Comparison of ENCODE assay signal across 9 cellular contexts in the genomic region with DNA sequence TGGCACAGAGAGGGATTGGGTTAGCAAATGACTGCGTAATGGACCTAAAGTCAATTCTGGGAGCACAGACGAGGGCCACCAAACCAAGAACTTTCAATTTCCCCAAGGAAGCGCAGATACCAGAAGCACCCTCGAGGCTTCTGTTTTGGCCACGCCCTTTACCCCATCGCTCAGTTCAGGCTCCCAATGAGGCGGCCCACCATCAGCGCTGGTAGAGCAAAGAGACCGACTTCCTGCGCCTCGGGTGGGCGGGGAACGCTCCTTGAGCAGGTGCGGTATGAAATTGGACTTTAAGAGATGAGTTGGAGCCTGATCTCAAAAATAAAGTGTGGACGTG. TPM values are rescaled to one million over a fixed set of nuclear protein-coding genes. Genes with fewer than 3 reads are reported as not detected.
DNase-seq lines count a peak whose midpoint lies in the region; ATAC-seq and TF ChIP-seq lines count a peak whose summit lies in the region.
"Had no signal": no experiment of that assay in that cellular context is flagged by ENCODE, and none has a peak within 500 bp of the region (broad histone marks: within the 10 kb centered on the region; RNA-seq: fewer than 3 reads in every experiment).

No MANE protein-coding gene starts in this region.

- peaks cover 11% of the 10 kb centered on the region for H3K79me2 ChIP-seq in neural cell (replicated peaks; ENCODE audit: insufficient read depth, low read length)

- peak overlapping the region; percentile 64 for H3K9ac ChIP-seq in neural cell (ENCODE audit: low read length)

- no peaks in the 10 kb centered on the region for H3K36me3 Mint-ChIP-seq in CD4-positive, alpha-beta T cell (ENCODE audit: low read depth)

- peak overlapping the region; percentile 88 for H3K4me3 ChIP-seq in Jurkat, Clone E6-1 (ENCODE audit: low read length)
- H3K4me3 ChIP-seq in coronary artery: peak overlapping the region; percentile 71
- H3K4me3 ChIP-seq in neural cell (ENCODE audit: low read length): peak overlapping the region; percentile 91
- H3K4me3 ChIP-seq in ascending aorta: peak overlapping the region in 1 of 2 donors; percentile 85

- H3K36me3 ChIP-seq in neural cell (ENCODE audit: insufficient read depth, low read length) (no peaks in the 10 kb centered on the region), ascending aorta (no peaks in the 10 kb centered on the region)

- peaks cover 0 to 4% of the 10 kb centered on the region in 2 donors for H3K4me1 ChIP-seq in ascending aorta

- H3K4me2 ChIP-seq in neural cell (ENCODE audit: low read length): peak overlapping the region; percentile 51

- TF ChIP-seq CTCF in CD4-positive, alpha-beta T cell (IDR thresholded peaks at IDR 0.05): no peak
- TF ChIP-seq CTCF in coronary artery (IDR thresholded peaks at IDR 0.05) (no peak), neural cell (IDR thresholded peaks at IDR 0.05; ENCODE audit: poor library complexity, severe bottlenecking) (no peak), ascending aorta (IDR thresholded peaks at IDR 0.05) (no peak)

- CTCF ChIA-PET in CD4-positive, alpha-beta T cell (lab: Charles Lee): no interaction called here

- H3F3A ChIP-seq in neural cell (ENCODE audit: insufficient read depth, low read length, poor library complexity, severe bottlenecking): no peaks in the 10 kb centered on the region

- no peak for DNase-seq in CD4-positive, alpha-beta T cell
- DNase-seq in Jurkat, Clone E6-1 (ENCODE audit: low read depth, low spot score): peak; percentile 85
- DNase-seq in coronary artery (ENCODE audit: low spot score): no peak
- no peak for DNase-seq in ascending aorta (ENCODE audit: low spot score in 2 of 2)

- POLR2A ChIA-PET in CD4-positive, alpha-beta T cell (lab: Charles Lee): no interaction called here

- H3K27me3 ChIP-seq in CD4-positive, alpha-beta T cell (ENCODE audit: control insufficient read depth, insufficient read depth, low read length): peaks cover 42% of the 10 kb centered on the region
- H3K27me3 ChIP-seq in neural cell (ENCODE audit: insufficient read depth, low read depth, low read length): peaks cover 10% of the 10 kb centered on the region
- H3K27me3 ChIP-seq in ascending aorta: no peaks in the 10 kb centered on the region

- no peak for TF ChIP-seq EP300 in neural cell (conservative IDR thresholded peaks at IDR 0.05; ENCODE audit: poor library complexity, severe bottlenecking)

- H2AFZ ChIP-seq in neural cell (ENCODE audit: low read depth, low read length): no peak overlapping the region

- ATAC-seq in CD4-positive, alpha-beta T cell (ENCODE audit: poor library complexity): no peak
- ATAC-seq in GM21737 (IDR thresholded peaks at IDR 0.05; ENCODE audit: unreplicated experiment) (no peak), GM21528 (IDR thresholded peaks at IDR 0.05; ENCODE audit: low FRiP score, unreplicated experiment) (no peak), GM18861 (IDR thresholded peaks at IDR 0.05; ENCODE audit: unreplicated experiment) (no peak)
- ATAC-seq: activated CD4-positive, CD25-positive, alpha-beta regulatory T cell treated with anti-CD3 and anti-CD28 coated beads, Interleukin-2, amount 50 U/mL, for 24 hours had no signal

- no peaks in the 10 kb centered on the region for H3K9me3 Mint-ChIP-seq in CD4-positive, alpha-beta T cell

- peaks cover 17% of the 10 kb centered on the region for H3K4me1 Mint-ChIP-seq in CD4-positive, alpha-beta T cell (ENCODE audit: low read depth)

- no peaks in the 10 kb centered on the region for H3K9me3 ChIP-seq in CD4-positive, alpha-beta T cell (ENCODE audit: control insufficient read depth, low read length)
- no peaks in the 10 kb centered on the region for H3K9me3 ChIP-seq in neural cell (ENCODE audit: low read length)
- no peaks in the 10 kb centered on the region for H3K9me3 ChIP-seq in ascending aorta

- no peak overlapping the region for H3K27ac ChIP-seq in CD4-positive, alpha-beta T cell (ENCODE audit: low read depth, low read length)
- H3K27ac ChIP-seq in coronary artery (no peak overlapping the region), neural cell (ENCODE audit: low read length) (no peak overlapping the region), ascending aorta (peak overlapping the region in 1 of 2 donors; percentile 61)

- intact Hi-C loops in CD4-positive, alpha-beta T cell (cut with DNase I, micrococcal nuclease): no loop called here
- intact Hi-C loops in ascending aorta (cut with DNase I): loop anchor here (2.0 to 5.0 kb wide), 3 partner anchors 42 to 142 kb away; no protein-coding TSS in a partner anchor

- H3K27ac Mint-ChIP-seq in CD4-positive, alpha-beta T cell: no peak overlapping the region

- H3K27me3 Mint-ChIP-seq in CD4-positive, alpha-beta T cell: peaks cover 69% of the 10 kb centered on the region

- H3K9me2 ChIP-seq in neural cell (ENCODE audit: insufficient read depth, low read length): no peaks in the 10 kb centered on the region

- no peaks in the 10 kb centered on the region for H4K20me1 ChIP-seq in neural cell (ENCODE audit: insufficient read depth)

- no peak for TF ChIP-seq RAD21 in neural cell (conservative IDR thresholded peaks at IDR 0.05)

- peak overlapping the region; percentile 18 for H3K4me3 Mint-ChIP-seq in CD4-positive, alpha-beta T cell

TF ChIP-seq in neural cell, 6 proteins besides CTCF, POLR2A, EP300 and RAD21:
- TF ChIP-seq POLR2AphosphoS5 (IDR thresholded peaks at IDR 0.05): no peak
- TF ChIP-seq, protein P1, sequence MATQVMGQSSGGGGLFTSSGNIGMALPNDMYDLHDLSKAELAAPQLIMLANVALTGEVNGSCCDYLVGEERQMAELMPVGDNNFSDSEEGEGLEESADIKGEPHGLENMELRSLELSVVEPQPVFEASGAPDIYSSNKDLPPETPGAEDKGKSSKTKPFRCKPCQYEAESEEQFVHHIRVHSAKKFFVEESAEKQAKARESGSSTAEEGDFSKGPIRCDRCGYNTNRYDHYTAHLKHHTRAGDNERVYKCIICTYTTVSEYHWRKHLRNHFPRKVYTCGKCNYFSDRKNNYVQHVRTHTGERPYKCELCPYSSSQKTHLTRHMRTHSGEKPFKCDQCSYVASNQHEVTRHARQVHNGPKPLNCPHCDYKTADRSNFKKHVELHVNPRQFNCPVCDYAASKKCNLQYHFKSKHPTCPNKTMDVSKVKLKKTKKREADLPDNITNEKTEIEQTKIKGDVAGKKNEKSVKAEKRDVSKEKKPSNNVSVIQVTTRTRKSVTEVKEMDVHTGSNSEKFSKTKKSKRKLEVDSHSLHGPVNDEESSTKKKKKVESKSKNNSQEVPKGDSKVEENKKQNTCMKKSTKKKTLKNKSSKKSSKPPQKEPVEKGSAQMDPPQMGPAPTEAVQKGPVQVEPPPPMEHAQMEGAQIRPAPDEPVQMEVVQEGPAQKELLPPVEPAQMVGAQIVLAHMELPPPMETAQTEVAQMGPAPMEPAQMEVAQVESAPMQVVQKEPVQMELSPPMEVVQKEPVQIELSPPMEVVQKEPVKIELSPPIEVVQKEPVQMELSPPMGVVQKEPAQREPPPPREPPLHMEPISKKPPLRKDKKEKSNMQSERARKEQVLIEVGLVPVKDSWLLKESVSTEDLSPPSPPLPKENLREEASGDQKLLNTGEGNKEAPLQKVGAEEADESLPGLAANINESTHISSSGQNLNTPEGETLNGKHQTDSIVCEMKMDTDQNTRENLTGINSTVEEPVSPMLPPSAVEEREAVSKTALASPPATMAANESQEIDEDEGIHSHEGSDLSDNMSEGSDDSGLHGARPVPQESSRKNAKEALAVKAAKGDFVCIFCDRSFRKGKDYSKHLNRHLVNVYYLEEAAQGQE (IDR thresholded peaks at IDR 0.05; ENCODE audit: borderline replicate concordance): no peak
- TF ChIP-seq SMC3 (conservative IDR thresholded peaks at IDR 0.05; ENCODE audit: poor library complexity): no peak
- TF ChIP-seq EZH2 (IDR thresholded peaks at IDR 0.05; ENCODE audit: borderline replicate concordance, insufficient read depth, low read length, poor library complexity, severe bottlenecking): no peak
- no peak for TF ChIP-seq TAF1 (IDR thresholded peaks at IDR 0.05; ENCODE audit: low read depth)
- TF ChIP-seq MXI1 (conservative IDR thresholded peaks at IDR 0.05; ENCODE audit: poor library complexity, severe bottlenecking): no peak

RNA-seq across cellular contexts. Expression of a gene that starts 0.6 kb away (rescaled TPM):
- total RNA-seq in CD4-positive, alpha-beta T cell: not detected
- polyA plus RNA-seq in Jurkat, Clone E6-1 (2012; ENCODE audit: insufficient read depth, insufficient read length): 6.2 TPM
- 6.1 and 7.7 TPM in 2 replicates for polyA plus RNA-seq in neural cell
- polyA minus RNA-seq in neural cell: 10.9 and 13.6 TPM in 2 replicates
- not detected for total RNA-seq in ascending aorta
